In genomic region chr3:146896711-146897110, GRCh38 we compare ENCODE assay signal across 18 cellular contexts.
"Had no signal": no experiment of that assay in that cellular context is flagged by ENCODE, and none has a peak within 500 bp of the region (broad histone marks: within the 10 kb centered on the region; RNA-seq: fewer than 3 reads in every experiment).

No MANE protein-coding gene starts in this region.

- H3K4me1 ChIP-seq: gastroesophageal sphincter, sigmoid colon, stomach, upper lobe of left lung, uterus had no signal

- DNase-seq: effector CD4-positive, alpha-beta T cell; endodermal cell; glutamatergic neuron; islet precursor cell; mammary epithelial cell; mucosa of descending colon; naive thymus-derived CD8-positive, alpha-beta T cell; posterior cingulate gyrus; sigmoid colon; stimulated activated naive CD4-positive, alpha-beta T cell; stomach; upper lobe of left lung; uterus had no signal

- H3K9me3 ChIP-seq: gastroesophageal sphincter, mucosa of descending colon, sigmoid colon, stomach, upper lobe of left lung, uterus had no signal

- H3K4me3 ChIP-seq: coronary artery, gastroesophageal sphincter, mucosa of descending colon, sigmoid colon, skin epidermis, stomach, upper lobe of left lung, uterus had no signal

- ATAC-seq: gastroesophageal sphincter; left lobe of liver; mucosa of descending colon; naive thymus-derived CD8-positive, alpha-beta T cell had no signal

- H3K27ac ChIP-seq: coronary artery, gastroesophageal sphincter, sigmoid colon, skin epidermis, stomach, upper lobe of left lung, uterus had no signal

- H3K27me3 ChIP-seq: gastroesophageal sphincter, sigmoid colon, stomach, upper lobe of left lung, uterus had no signal

- H3K36me3 ChIP-seq: gastroesophageal sphincter, sigmoid colon, stomach, upper lobe of left lung, uterus had no signal

- FAIRE-seq: endothelial cell of umbilical vein had no signal
